Comparison of ENCODE assay signal across 9 cellular contexts in the genomic region with DNA sequence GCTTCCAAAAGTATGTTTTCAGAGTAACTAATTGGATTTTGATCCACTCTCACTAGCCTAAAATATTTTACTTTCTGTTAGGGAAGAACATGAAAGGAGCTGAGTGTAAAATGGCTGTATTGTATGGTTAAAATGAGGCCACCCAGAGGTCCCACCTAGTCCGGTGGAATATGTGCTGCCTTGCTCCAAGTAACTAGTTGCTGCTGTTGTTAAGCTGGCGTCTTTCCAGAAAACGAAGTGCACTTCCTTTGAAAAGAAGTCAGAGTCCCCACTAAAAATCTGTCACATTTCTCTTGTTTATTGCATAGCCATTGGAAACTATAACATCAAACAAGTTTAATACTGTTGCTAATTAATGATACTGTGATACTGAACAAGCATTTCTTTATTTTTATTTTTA. TPM values are rescaled to one million over a fixed set of nuclear protein-coding genes. Genes with fewer than 3 reads are reported as not detected.
DNase-seq lines count a peak whose midpoint lies in the region; ATAC-seq and TF ChIP-seq lines count a peak whose summit lies in the region.
"Had no signal": no experiment of that assay in that cellular context is flagged by ENCODE, and none has a peak within 500 bp of the region (broad histone marks: within the 10 kb centered on the region; RNA-seq: fewer than 3 reads in every experiment).

No MANE protein-coding gene starts in this region.

- CTCF ChIA-PET in CD8-positive, alpha-beta memory T cell (lab: Charles Lee), result no interaction called here

- no peaks in the 10 kb centered on the region for H3K9me3 ChIP-seq in sigmoid colon
- H3K9me3 ChIP-seq in CD8-positive, alpha-beta memory T cell (ENCODE audit: low read length), result no peaks in the 10 kb centered on the region

- peak; percentile 63 for DNase-seq in NCI-H510A treated with DMSO at 0.1 percent for 48 hours (lab: John Stamatoyannopoulos, UW)
- DNase-seq in NCI-H510A (lab: John Stamatoyannopoulos, UW), result no peak
- peak; percentile 56 for DNase-seq in RPMI8226
- peak; percentile 61 for DNase-seq in fibroblast of peridontal ligament (ENCODE audit: extremely low read depth)
- DNase-seq in sigmoid colon, result peak; percentile 76
- DNase-seq in CD8-positive, alpha-beta memory T cell, result no peak
- DNase-seq in GM10266 (ENCODE audit: extremely low spot score), result no peak

- peaks cover 30 to 47% (median 44%) of the 10 kb centered on the region in 3 donors for H3K4me1 Mint-ChIP-seq in CD8-positive, alpha-beta memory T cell

- 4 to 30% methylated on average over 3 of the region's 3 CpGs for WGBS in sigmoid colon, 2 donors

- intact Hi-C loops in sigmoid colon (cut with DNase I), result no loop called here

- H3K4me3 Mint-ChIP-seq in CD8-positive, alpha-beta memory T cell, result peak overlapping the region in 3 of 7 donors; percentile 19 to 63 (median 62)

- H3K27me3 ChIP-seq in sigmoid colon, result no peaks in the 10 kb centered on the region
- no peaks in the 10 kb centered on the region for H3K27me3 ChIP-seq in CD8-positive, alpha-beta memory T cell (ENCODE audit: insufficient read depth, low read length, poor library complexity, severe bottlenecking)

- H3K36me3 Mint-ChIP-seq in CD8-positive, alpha-beta memory T cell, result peaks cover 0 to 2% (median 0%) of the 10 kb centered on the region in 3 donors

- no peak overlapping the region for H3K4me3 ChIP-seq in sigmoid colon
- H3K4me3 ChIP-seq in CD8-positive, alpha-beta memory T cell (ENCODE audit: low read length), result no peak overlapping the region

- no peak for TF ChIP-seq POLR2A in sigmoid colon (IDR thresholded peaks at IDR 0.05)

- peaks cover 0 to 28% (median 20%) of the 10 kb centered on the region in 4 donors for H3K4me1 ChIP-seq in sigmoid colon
- H3K4me1 ChIP-seq in CD8-positive, alpha-beta memory T cell (ENCODE audit: insufficient read depth, low read length), result peaks cover 21% of the 10 kb centered on the region

- ATAC-seq in GM21381 (IDR thresholded peaks at IDR 0.05; ENCODE audit: unreplicated experiment), result no peak
- ATAC-seq: activated CD4-positive, CD25-positive, alpha-beta regulatory T cell treated with anti-CD3 and anti-CD28 coated beads, Interleukin-2, amount 50 U/mL, for 24 hours had no signal

- TF ChIP-seq CTCF in sigmoid colon (IDR thresholded peaks at IDR 0.05) (no peak), GM10266 (IDR thresholded peaks at IDR 0.05; ENCODE audit: control insufficient read depth, insufficient read depth, low read depth, missing control alignments) (no peak)

- TF ChIP-seq EP300 in sigmoid colon (IDR thresholded peaks at IDR 0.05), result no peak

- no peaks in the 10 kb centered on the region for H3K9me3 Mint-ChIP-seq in CD8-positive, alpha-beta memory T cell

- peak overlapping the region in 3 of 4 donors; percentile 8 to 43 (median 33) for H3K27ac ChIP-seq in sigmoid colon
- no peak overlapping the region for H3K27ac ChIP-seq in CD8-positive, alpha-beta memory T cell (ENCODE audit: low read depth, low read length)

- H3K36me3 ChIP-seq in sigmoid colon, result no peaks in the 10 kb centered on the region
- H3K36me3 ChIP-seq in CD8-positive, alpha-beta memory T cell (ENCODE audit: insufficient read depth, low read length), result no peaks in the 10 kb centered on the region

- no peaks in the 10 kb centered on the region for H3K27me3 Mint-ChIP-seq in CD8-positive, alpha-beta memory T cell

- POLR2A ChIA-PET in CD8-positive, alpha-beta memory T cell (lab: Charles Lee), result interaction anchor here (0.7 kb wide), 1 partner anchor 15 kb away, joined by 4 read pairs; no protein-coding TSS in a partner anchor

- peak overlapping the region in 3 of 8 donors; percentile 3 to 34 (median 31) for H3K27ac Mint-ChIP-seq in CD8-positive, alpha-beta memory T cell

RNA-seq across cellular contexts. Expression of a gene that starts 3.2 kb away (rescaled TPM):
- 10 to 100 TPM in 2 of 4 donors, 1 to 10 TPM in 2; 3.9 to 11.8 (median 9.0) TPM for total RNA-seq in sigmoid colon
- polyA plus RNA-seq in sigmoid colon, result 10 to 100 TPM in 1 of 3 donors, 1 to 10 TPM in 2; 5.4 to 16.6 (median 6.2) TPM
- total RNA-seq in CD8-positive, alpha-beta memory T cell, result 10 to 100 TPM; 12.8 to 12.9 TPM
- polyA plus RNA-seq in CD8-positive, alpha-beta memory T cell, result 6.5 TPM

RNA-seq across cellular contexts. Expression of a gene that starts 46.3 kb away (rescaled TPM):
- 1 to 10 TPM; 3.5 to 5.8 (median 4.6) TPM for total RNA-seq in sigmoid colon
- polyA plus RNA-seq in sigmoid colon, result 1 to 10 TPM in 2 of 3 donors, under 1 TPM in 1; 0.23 to 7.4 (median 1.2) TPM
- total RNA-seq in CD8-positive, alpha-beta memory T cell, result 10 to 100 TPM; 32.2 to 32.8 TPM
- 2.8 TPM for polyA plus RNA-seq in CD8-positive, alpha-beta memory T cell

Comparison
In these comparisons a context has a peak if more than half of its experiments do, and no peak if none do; other contexts are left out.
1. DNase-seq: peak in NCI-H510A treated with DMSO at 0.1 percent for 48 hours (single experiment), RPMI8226 (single experiment), fibroblast of peridontal ligament (single experiment) and sigmoid colon (single experiment); none in NCI-H510A (single experiment), CD8-positive, alpha-beta memory T cell (0 of 5) and GM10266 (single experiment).
2. RNA of a gene that starts 46.3 kb away (total RNA-seq): 32.2 to 32.8 TPM in CD8-positive, alpha-beta memory T cell; 3.5 to 5.8 TPM in sigmoid colon; every median in the first group is over 4 times any median in the second.